Comparison of ENCODE assay signal across 11 cellular contexts in genomic region chr2:111671426-111672150, GRCh38.
A peak's percentile ranks its signal among the peaks of the same experiment; 100 is the strongest.
DNase-seq lines count a peak whose midpoint lies in the region; ATAC-seq and TF ChIP-seq lines count a peak whose summit lies in the region.
"Had no signal": no experiment of that assay in that cellular context is flagged by ENCODE, and none has a peak within 500 bp of the region (broad histone marks: within the 10 kb centered on the region; RNA-seq: fewer than 3 reads in every experiment).

No MANE protein-coding gene starts in this region.

- no peaks in the 10 kb centered on the region for H3K27me3 ChIP-seq in DND-41 (ENCODE audit: insufficient read depth, low read length, poor library complexity)

- no peaks in the 10 kb centered on the region for H3K27me3 Mint-ChIP-seq in osteocyte (ENCODE audit: unreplicated experiment)

- H3K36me3 Mint-ChIP-seq in osteocyte (ENCODE audit: unreplicated experiment): no peaks in the 10 kb centered on the region

- intact Hi-C loops in Right ventricle myocardium superior (cut with DNase I): no loop called here

- H3K4me2 ChIP-seq in DND-41 (ENCODE audit: insufficient read depth, low read length): no peak overlapping the region

- H3K36me3 ChIP-seq in DND-41 (ENCODE audit: insufficient read depth, low read length): no peaks in the 10 kb centered on the region

- peak overlapping the region; percentile 52; the same call in 1 of the 2 replicates for H3K9ac ChIP-seq in DND-41 (ENCODE audit: low read depth, low read length)
- H3K9ac ChIP-seq: parathyroid adenoma had no signal

- H4K20me1 ChIP-seq in DND-41 (ENCODE audit: insufficient read depth, low read length): no peaks in the 10 kb centered on the region

- peak; percentile 5 for DNase-seq in DND-41
- DNase-seq in SKM-1 treated with dmso at 0.1 percent for 144 hours (lab: John Stamatoyannopoulos, UW; ENCODE audit: unreplicated experiment): peak; percentile 91
- peak; percentile 64 for DNase-seq in Right ventricle myocardium superior
- DNase-seq in osteocyte (ENCODE audit: extremely low spot score, unreplicated experiment): peak; percentile 34
- DNase-seq in NCI-H1436 treated with DMSO at 0.1 percent for 48 hours (lab: John Stamatoyannopoulos, UW): no peak
- no peak for DNase-seq in activated CD4-positive, alpha-beta T cell treated with anti-CD3 and anti-CD28 coated beads for 1 hour
- DNase-seq in COLO829 (ENCODE audit: low spot score): no peak
- DNase-seq: NCI-H1092 treated with DMSO at 0.1 percent for 48 hours had no signal

- peaks cover 9% of the 10 kb centered on the region for H3K9me3 ChIP-seq in DND-41 (ENCODE audit: insufficient read depth, low read length, severe bottlenecking)

- peaks cover 19% of the 10 kb centered on the region for H3K4me1 Mint-ChIP-seq in osteocyte (ENCODE audit: unreplicated experiment)

- no peak overlapping the region for H3K27ac Mint-ChIP-seq in osteocyte (ENCODE audit: unreplicated experiment)

- H2AFZ ChIP-seq in DND-41 (ENCODE audit: low read depth, low read length): no peak overlapping the region
- H2AFZ ChIP-seq: parathyroid adenoma had no signal

- ATAC-seq in DND-41 (ENCODE audit: insufficient read depth, low read depth) (no peak), Right ventricle myocardium superior (ENCODE audit: poor library complexity) (peak; percentile 61), GM18867 (IDR thresholded peaks at IDR 0.05; ENCODE audit: unreplicated experiment) (no peak)

- no peaks in the 10 kb centered on the region for H3K79me2 ChIP-seq in DND-41 (ENCODE audit: insufficient read depth, low read length)
- H3K79me2 ChIP-seq: parathyroid adenoma had no signal

- H3K4me3 Mint-ChIP-seq in osteocyte (ENCODE audit: unreplicated experiment): no peak overlapping the region

- peaks cover 76% of the 10 kb centered on the region for H3K4me1 ChIP-seq in DND-41 (ENCODE audit: insufficient read depth, low read length)
- H3K4me1 ChIP-seq: parathyroid adenoma had no signal

- no peaks in the 10 kb centered on the region for H3K9me3 Mint-ChIP-seq in osteocyte (ENCODE audit: unreplicated experiment)

- H3K4me3 ChIP-seq in DND-41 (ENCODE audit: low read depth in 1 of 2, low read length in 2 of 2): no peak overlapping the region

- TF ChIP-seq CTCF in DND-41 (IDR thresholded peaks at IDR 0.05; ENCODE audit: borderline replicate concordance, extremely low read depth, low read length, poor library complexity, severe bottlenecking): no peak
- no peak for TF ChIP-seq CTCF in osteocyte (IDR thresholded peaks at IDR 0.05)

- H3K27ac ChIP-seq in DND-41 (ENCODE audit: low read length): peak overlapping the region; percentile 96
- H3K27ac ChIP-seq: C4-2B, parathyroid adenoma had no signal

Comparison
In these comparisons a context has a peak if more than half of its experiments do, and no peak if none do; other contexts are left out.
1. DNase-seq: peak in DND-41 (single experiment), SKM-1 treated with dmso at 0.1 percent for 144 hours (single experiment), Right ventricle myocardium superior (single experiment) and osteocyte (single experiment); none in NCI-H1436 treated with DMSO at 0.1 percent for 48 hours (single experiment), activated CD4-positive, alpha-beta T cell treated with anti-CD3 and anti-CD28 coated beads for 1 hour (single experiment) and COLO829 (single experiment).